ENCODE assay signal across 1 cellular context in the genomic region with DNA sequence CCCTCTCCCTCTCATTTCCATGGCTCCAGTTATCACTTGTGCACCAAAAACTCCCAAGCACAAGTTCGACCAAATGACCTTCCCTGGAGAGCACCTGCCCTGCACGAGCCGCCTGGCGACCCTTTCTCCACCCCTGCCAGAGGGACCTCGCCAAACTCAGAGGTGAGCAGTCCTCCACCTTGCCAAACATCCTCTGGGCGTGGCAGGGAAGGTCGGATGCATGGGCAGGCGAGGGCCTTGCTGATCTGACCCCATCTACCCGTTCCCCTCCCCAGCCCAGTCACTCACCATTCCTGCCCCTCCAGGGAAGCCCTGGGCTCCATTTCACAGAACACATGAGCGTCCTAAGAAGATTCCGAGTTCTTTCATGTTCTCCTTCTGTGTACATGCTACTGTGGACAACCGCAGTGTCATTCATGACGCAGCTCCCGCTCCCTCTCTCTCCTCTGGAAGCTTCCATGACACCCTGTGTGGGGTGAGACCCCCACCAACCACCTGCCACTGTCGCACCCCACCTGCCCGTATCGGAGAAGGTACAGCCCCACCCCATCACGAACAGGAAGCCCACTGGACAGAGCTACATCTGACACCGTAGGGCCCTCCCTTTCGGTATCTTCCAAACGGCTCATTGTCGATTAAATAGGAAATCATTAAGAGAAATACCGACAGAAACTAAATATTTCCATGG.
TF ChIP-seq lines count a peak whose summit lies in the region.

No MANE protein-coding gene starts in this region.

TF ChIP-seq in WTC11, 78 proteins besides CTCF, POLR2A, EP300 and RAD21 (continued from another document):
- TF ChIP-seq, protein P1, sequence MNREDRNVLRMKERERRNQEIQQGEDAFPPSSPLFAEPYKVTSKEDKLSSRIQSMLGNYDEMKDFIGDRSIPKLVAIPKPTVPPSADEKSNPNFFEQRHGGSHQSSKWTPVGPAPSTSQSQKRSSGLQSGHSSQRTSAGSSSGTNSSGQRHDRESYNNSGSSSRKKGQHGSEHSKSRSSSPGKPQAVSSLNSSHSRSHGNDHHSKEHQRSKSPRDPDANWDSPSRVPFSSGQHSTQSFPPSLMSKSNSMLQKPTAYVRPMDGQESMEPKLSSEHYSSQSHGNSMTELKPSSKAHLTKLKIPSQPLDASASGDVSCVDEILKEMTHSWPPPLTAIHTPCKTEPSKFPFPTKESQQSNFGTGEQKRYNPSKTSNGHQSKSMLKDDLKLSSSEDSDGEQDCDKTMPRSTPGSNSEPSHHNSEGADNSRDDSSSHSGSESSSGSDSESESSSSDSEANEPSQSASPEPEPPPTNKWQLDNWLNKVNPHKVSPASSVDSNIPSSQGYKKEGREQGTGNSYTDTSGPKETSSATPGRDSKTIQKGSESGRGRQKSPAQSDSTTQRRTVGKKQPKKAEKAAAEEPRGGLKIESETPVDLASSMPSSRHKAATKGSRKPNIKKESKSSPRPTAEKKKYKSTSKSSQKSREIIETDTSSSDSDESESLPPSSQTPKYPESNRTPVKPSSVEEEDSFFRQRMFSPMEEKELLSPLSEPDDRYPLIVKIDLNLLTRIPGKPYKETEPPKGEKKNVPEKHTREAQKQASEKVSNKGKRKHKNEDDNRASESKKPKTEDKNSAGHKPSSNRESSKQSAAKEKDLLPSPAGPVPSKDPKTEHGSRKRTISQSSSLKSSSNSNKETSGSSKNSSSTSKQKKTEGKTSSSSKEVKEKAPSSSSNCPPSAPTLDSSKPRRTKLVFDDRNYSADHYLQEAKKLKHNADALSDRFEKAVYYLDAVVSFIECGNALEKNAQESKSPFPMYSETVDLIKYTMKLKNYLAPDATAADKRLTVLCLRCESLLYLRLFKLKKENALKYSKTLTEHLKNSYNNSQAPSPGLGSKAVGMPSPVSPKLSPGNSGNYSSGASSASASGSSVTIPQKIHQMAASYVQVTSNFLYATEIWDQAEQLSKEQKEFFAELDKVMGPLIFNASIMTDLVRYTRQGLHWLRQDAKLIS (CRISPR knock-in tag; IDR thresholded peaks at IDR 0.05; ENCODE audit: borderline replicate concordance) = no peak
- TF ChIP-seq ATF1 (CRISPR knock-in tag; IDR thresholded peaks at IDR 0.05) (no peak), ETV6 (CRISPR knock-in tag; IDR thresholded peaks at IDR 0.05) (no peak), TEAD4 (CRISPR knock-in tag; IDR thresholded peaks at IDR 0.05) (no peak), ELF4 (CRISPR knock-in tag; IDR thresholded peaks at IDR 0.05; ENCODE audit: low read depth) (no peak), TEAD1 (CRISPR knock-in tag; IDR thresholded peaks at IDR 0.05) (no peak), OVOL2 (CRISPR knock-in tag; IDR thresholded peaks at IDR 0.05; ENCODE audit: borderline replicate concordance) (no peak), NFATC4 (CRISPR knock-in tag; IDR thresholded peaks at IDR 0.05) (no peak)
- TF ChIP-seq, protein P2, sequence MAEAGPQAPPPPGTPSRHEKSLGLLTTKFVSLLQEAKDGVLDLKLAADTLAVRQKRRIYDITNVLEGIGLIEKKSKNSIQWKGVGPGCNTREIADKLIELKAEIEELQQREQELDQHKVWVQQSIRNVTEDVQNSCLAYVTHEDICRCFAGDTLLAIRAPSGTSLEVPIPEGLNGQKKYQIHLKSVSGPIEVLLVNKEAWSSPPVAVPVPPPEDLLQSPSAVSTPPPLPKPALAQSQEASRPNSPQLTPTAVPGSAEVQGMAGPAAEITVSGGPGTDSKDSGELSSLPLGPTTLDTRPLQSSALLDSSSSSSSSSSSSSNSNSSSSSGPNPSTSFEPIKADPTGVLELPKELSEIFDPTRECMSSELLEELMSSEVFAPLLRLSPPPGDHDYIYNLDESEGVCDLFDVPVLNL (CRISPR knock-in tag; IDR thresholded peaks at IDR 0.05; ENCODE audit: borderline replicate concordance, low read depth) = no peak
- TF ChIP-seq, protein P3, sequence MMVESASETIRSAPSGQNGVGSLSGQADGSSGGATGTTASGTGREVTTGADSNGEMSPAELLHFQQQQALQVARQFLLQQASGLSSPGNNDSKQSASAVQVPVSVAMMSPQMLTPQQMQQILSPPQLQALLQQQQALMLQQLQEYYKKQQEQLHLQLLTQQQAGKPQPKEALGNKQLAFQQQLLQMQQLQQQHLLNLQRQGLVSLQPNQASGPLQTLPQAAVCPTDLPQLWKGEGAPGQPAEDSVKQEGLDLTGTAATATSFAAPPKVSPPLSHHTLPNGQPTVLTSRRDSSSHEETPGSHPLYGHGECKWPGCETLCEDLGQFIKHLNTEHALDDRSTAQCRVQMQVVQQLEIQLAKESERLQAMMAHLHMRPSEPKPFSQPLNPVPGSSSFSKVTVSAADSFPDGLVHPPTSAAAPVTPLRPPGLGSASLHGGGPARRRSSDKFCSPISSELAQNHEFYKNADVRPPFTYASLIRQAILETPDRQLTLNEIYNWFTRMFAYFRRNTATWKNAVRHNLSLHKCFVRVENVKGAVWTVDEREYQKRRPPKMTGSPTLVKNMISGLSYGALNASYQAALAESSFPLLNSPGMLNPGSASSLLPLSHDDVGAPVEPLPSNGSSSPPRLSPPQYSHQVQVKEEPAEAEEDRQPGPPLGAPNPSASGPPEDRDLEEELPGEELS (CRISPR knock-in tag; IDR thresholded peaks at IDR 0.05) = no peak
- TF ChIP-seq, protein P4, sequence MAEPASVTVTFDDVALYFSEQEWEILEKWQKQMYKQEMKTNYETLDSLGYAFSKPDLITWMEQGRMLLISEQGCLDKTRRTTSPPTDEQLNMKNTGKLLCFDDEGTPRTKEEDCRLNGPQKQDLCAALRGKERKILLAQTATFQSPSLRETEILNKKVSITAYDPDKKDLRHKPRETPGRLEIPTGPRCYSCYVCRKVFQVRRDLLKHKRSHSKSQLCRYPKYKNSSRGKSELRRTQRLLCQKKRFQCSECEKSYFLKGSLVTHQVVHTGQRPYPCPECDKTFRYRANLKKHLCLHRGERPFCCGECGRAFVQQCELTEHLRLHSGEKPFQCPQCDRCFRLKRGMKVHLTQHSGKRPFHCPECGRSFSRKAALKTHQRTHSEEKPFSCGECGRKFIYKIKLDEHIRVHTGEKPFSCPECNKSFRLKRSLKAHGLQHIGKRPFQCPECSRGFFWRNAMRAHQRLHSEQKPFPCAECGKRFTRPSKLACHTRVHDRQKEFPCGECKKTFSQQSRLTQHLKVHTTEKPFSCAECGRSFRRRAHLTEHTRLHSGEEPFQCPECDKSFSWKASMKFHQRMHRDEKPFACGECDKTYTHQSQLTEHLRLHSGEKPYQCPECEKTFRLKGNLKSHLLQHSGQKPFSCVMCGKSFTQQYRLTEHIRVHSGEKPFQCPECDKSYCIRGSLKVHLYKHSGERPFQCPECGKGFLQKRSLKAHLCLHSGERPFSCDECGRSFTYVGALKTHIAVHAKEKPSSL (CRISPR knock-in tag; conservative IDR thresholded peaks at IDR 0.05) = no peak
- TF ChIP-seq, protein P5, sequence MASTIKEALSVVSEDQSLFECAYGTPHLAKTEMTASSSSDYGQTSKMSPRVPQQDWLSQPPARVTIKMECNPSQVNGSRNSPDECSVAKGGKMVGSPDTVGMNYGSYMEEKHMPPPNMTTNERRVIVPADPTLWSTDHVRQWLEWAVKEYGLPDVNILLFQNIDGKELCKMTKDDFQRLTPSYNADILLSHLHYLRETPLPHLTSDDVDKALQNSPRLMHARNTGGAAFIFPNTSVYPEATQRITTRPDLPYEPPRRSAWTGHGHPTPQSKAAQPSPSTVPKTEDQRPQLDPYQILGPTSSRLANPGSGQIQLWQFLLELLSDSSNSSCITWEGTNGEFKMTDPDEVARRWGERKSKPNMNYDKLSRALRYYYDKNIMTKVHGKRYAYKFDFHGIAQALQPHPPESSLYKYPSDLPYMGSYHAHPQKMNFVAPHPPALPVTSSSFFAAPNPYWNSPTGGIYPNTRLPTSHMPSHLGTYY (CRISPR knock-in tag; IDR thresholded peaks at IDR 0.05) = no peak
- TF ChIP-seq, protein P6, sequence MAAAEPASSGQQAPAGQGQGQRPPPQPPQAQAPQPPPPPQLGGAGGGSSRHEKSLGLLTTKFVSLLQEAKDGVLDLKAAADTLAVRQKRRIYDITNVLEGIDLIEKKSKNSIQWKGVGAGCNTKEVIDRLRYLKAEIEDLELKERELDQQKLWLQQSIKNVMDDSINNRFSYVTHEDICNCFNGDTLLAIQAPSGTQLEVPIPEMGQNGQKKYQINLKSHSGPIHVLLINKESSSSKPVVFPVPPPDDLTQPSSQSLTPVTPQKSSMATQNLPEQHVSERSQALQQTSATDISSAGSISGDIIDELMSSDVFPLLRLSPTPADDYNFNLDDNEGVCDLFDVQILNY (CRISPR knock-in tag; IDR thresholded peaks at IDR 0.05) = no peak
